Comparison of ENCODE assay signal across 30 cellular contexts in the genomic region with DNA sequence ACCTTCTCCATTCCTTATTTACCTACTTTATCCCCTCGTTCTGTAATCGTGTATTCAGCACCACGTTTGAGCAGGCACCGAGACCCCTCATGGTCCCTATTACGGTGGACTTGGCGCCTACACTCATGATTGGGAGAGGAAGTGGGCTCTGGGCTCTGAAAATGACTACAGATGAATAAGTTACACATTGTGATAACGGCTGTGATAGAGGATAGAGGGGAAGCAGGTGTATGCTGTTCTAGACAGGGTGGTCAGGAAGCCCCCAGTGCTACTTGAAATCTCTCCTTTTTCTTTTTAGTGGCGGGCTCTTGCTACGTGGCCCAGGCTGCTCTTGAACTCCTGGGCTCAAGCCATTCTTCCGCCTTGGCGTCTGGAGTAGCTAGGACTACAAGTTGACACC.
"Had no signal": no experiment of that assay in that cellular context is flagged by ENCODE, and none has a peak within 500 bp of the region (broad histone marks: within the 10 kb centered on the region; RNA-seq: fewer than 3 reads in every experiment).

No MANE protein-coding gene starts in this region.

- H3K27me3 ChIP-seq: SJCRH30 had no signal

- H3K4me3 Mint-ChIP-seq: activated CD4-positive, alpha-beta T cell treated with anti-CD3 and anti-CD28 coated beads, Interleukin-2, amount 10 ng/mL, durations not matched to agents 24 days and 14 days; activated CD8-positive, alpha-beta T cell treated with anti-CD3 and anti-CD28 coated beads for 36 hours; activated naive CD4-positive, alpha-beta T cell treated with anti-CD3 and anti-CD28 coated beads for 36 hours; activated naive CD8-positive, alpha-beta T cell; activated naive CD8-positive, alpha-beta T cell treated with anti-CD3 and anti-CD28 coated beads, Interleukin-2, amount 50 U/mL, for 24 hours; activated T-cell treated with anti-CD3 and anti-CD28 coated beads, Interleukin-2, amount 50 U/mL, for 4 hours; activated T-helper 1 cell treated with anti-CD3 and anti-CD28 coated beads, Interleukin-12 subunit alpha, Interleukin-12 subunit beta, Interleukin-2, Interleukin-4 antibody, amounts not matched to agents 30 ng/mL and 10 ng/mL and 1 ng/mL, durations not matched to agents 14 hours and 24 hours and 36 hours; brain; T-helper 1 cell treated with Interleukin-12 subunit alpha and Interleukin-12 subunit beta and Interleukin-4 antibody, amounts not matched to agents 30 μg/mL and 1 μg/mL, for 36 hours; T-helper 2 cell treated with Interferon-gamma antibody and Interleukin-4, amounts not matched to agents 5 μg/mL and 100 μg/mL, for 36 hours had no signal

- DNase-seq: activated CD4-positive, alpha-beta T cell treated with anti-CD3 and anti-CD28 coated beads, Interleukin-2, amount 10 ng/mL, durations not matched to agents 24 days and 14 days; activated CD4-positive, alpha-beta T cell treated with anti-CD3 and anti-CD28 coated beads, Interleukin-2, amount 50 U/mL, for 4 hours; activated CD8-positive, alpha-beta T cell treated with anti-CD3 and anti-CD28 coated beads for 36 hours; activated gamma-delta T cell treated with Interleukin-2 at 50 U/mL for 16 hours; activated naive CD4-positive, alpha-beta T cell treated with anti-CD3 and anti-CD28 coated beads for 36 hours; activated naive CD8-positive, alpha-beta T cell treated with anti-CD3 and anti-CD28 coated beads, Interleukin-2, amount 50 U/mL, for 24 hours; activated T-cell treated with anti-CD3 and anti-CD28 coated beads for 4 hours; activated T-cell treated with anti-CD3 and anti-CD28 coated beads, Interleukin-2, amount 50 U/mL, for 4 hours; anterior cingulate cortex; cerebellar nuclear complex; KBM-7; NCI-H1092 treated with DMSO at 0.1 percent for 48 hours; NCI-H1417; NCI-H187 treated with DMSO at 0.1 percent for 48 hours; NCI-H2081; NCI-H2171 treated with DMSO at 0.1 percent for 48 hours; NCI-H2227 treated with DMSO at 0.1 percent for 48 hours; NCI-H446; NCI-H510A treated with DMSO at 0.1 percent for 48 hours; NCI-H526 treated with DMSO at 0.1 percent for 48 hours; NCI-H82; SHP77; SJCRH30 had no signal

- ATAC-seq: activated CD8-positive, alpha-beta T cell treated with anti-CD3 and anti-CD28 coated beads for 36 hours; activated naive CD8-positive, alpha-beta T cell treated with anti-CD3 and anti-CD28 coated beads, Interleukin-2, amount 50 U/mL, for 24 hours; activated T-cell treated with anti-CD3 and anti-CD28 coated beads, Interleukin-2, amount 50 U/mL, for 4 hours; Panc1 had no signal

- H3K4me1 ChIP-seq: SJCRH30 had no signal

- H3K9me3 ChIP-seq: SJCRH30 had no signal

- H3K27me3 Mint-ChIP-seq: activated CD8-positive, alpha-beta T cell treated with anti-CD3 and anti-CD28 coated beads for 36 hours; activated naive CD8-positive, alpha-beta T cell; activated naive CD8-positive, alpha-beta T cell treated with anti-CD3 and anti-CD28 coated beads, Interleukin-2, amount 50 U/mL, for 24 hours; brain had no signal

- H3K4me3 ChIP-seq: SJCRH30, SK-N-MC had no signal

- H3K27ac Mint-ChIP-seq: activated CD4-positive, alpha-beta T cell treated with anti-CD3 and anti-CD28 coated beads, Interleukin-2, amount 10 ng/mL, durations not matched to agents 24 days and 14 days; activated CD8-positive, alpha-beta T cell treated with anti-CD3 and anti-CD28 coated beads for 36 hours; activated naive CD4-positive, alpha-beta T cell treated with anti-CD3 and anti-CD28 coated beads for 36 hours; activated naive CD8-positive, alpha-beta T cell; activated naive CD8-positive, alpha-beta T cell treated with anti-CD3 and anti-CD28 coated beads, Interleukin-2, amount 50 U/mL, for 24 hours; brain; T-helper 1 cell treated with Interleukin-12 subunit alpha and Interleukin-12 subunit beta and Interleukin-4 antibody, amounts not matched to agents 30 μg/mL and 1 μg/mL, for 36 hours; T-helper 2 cell treated with Interferon-gamma antibody and Interleukin-4, amounts not matched to agents 5 μg/mL and 100 μg/mL, for 36 hours had no signal

- H3K27ac ChIP-seq: SJCRH30, SK-N-MC had no signal

- H3K36me3 ChIP-seq: SJCRH30 had no signal
